In the genomic region with DNA sequence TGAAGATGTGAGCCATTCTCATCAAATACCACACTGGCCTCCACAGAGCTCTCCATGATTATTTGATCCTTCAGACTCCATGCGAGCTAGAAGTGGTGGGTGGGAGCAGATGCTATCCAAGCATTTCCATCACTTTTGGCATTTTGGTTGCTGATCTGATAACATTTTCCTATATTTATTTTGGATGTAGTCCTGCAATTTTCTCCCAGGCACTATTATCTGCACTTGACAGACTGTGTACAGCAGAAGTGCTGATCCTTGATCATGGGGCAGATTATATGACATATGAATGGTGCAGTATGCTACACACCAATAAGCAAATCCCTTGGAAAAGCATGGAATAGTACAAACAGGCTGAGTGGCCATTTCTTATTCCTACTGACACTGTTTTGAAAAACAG, we compare ENCODE assay signal across 15 cellular contexts.
DNase-seq lines count a peak whose midpoint lies in the region; TF ChIP-seq lines count a peak whose summit lies in the region.
"Had no signal": no experiment of that assay in that cellular context is flagged by ENCODE, and none has a peak within 500 bp of the region (broad histone marks: within the 10 kb centered on the region; RNA-seq: fewer than 3 reads in every experiment).

No MANE protein-coding gene starts in this region.

- H3K4me3 ChIP-seq in SK-N-SH (ENCODE audit: low read depth in 2 of 2, low read length in 1 of 2): no peak overlapping the region
- H3K4me3 ChIP-seq: BLaER1 treated with 17β-estradiol and CSF1 and Interleukin-3, amounts not matched to agents 10 nM and 100 nM had no signal

- H3K27ac ChIP-seq in SK-N-SH (ENCODE audit: low read depth in 2 of 2, low read length in 1 of 2) (no peak overlapping the region), VCaP (0 out of 2 replicates have a peak overlapping the region, but pooled peaks have one; percentile 9)
- H3K27ac ChIP-seq: BLaER1 treated with 17β-estradiol and CSF1 and Interleukin-3, amounts not matched to agents 10 nM and 100 nM; C4-2B had no signal

- POLR2A ChIA-PET in SK-N-SH (lab: Yijun Ruan, JAX): no interaction called here

- no peaks in the 10 kb centered on the region for H3K4me1 ChIP-seq in SK-N-SH (ENCODE audit: control insufficient read depth in 1 of 2, insufficient read depth in 2 of 2, low read depth in 1 of 2, low read length in 1 of 2)
- H3K4me1 ChIP-seq: BLaER1 treated with 17β-estradiol and CSF1 and Interleukin-3, amounts not matched to agents 10 nM and 100 nM; Caco-2 had no signal

- H3K9me3 ChIP-seq in SK-N-SH: no peaks in the 10 kb centered on the region
- H3K9me3 ChIP-seq: Caco-2 had no signal

- H3K27me3 ChIP-seq in SK-N-SH (ENCODE audit: insufficient read depth): no peaks in the 10 kb centered on the region
- H3K27me3 ChIP-seq: BLaER1 treated with 17β-estradiol and CSF1 and Interleukin-3, amounts not matched to agents 10 nM and 100 nM had no signal

- peak; percentile 2 for DNase-seq in Ammon's horn (ENCODE audit: low spot score)
- peak; percentile 11 for DNase-seq in SK-N-SH
- DNase-seq in KBM-7: no peak
- no peak for DNase-seq in activated effector memory CD4-positive, alpha-beta T cell treated with Interleukin-2 at 50 U/mL for 16 hours
- DNase-seq: 8988T; ACHN; Caco-2; Calu3; CD4-positive, alpha-beta T cell; CD8-positive, alpha-beta T cell; DMS79 treated with DMSO at 0.1 percent for 48 hours; GF-D8 had no signal

- in situ Hi-C loops in KBM-7 (cut with MboI; ENCODE audit: low pct_unique_long_range_greater_than_20kb, low sequenced_read_pairs): no loop called here

- H3K36me3 ChIP-seq in SK-N-SH (replicated peaks in 1 of 2; ENCODE audit: control insufficient read depth in 1 of 2, insufficient read depth in 2 of 2, low read length in 1 of 2): no peaks in the 10 kb centered on the region
- H3K36me3 ChIP-seq: BLaER1 treated with 17β-estradiol and CSF1 and Interleukin-3, amounts not matched to agents 10 nM and 100 nM had no signal

- no peak for TF ChIP-seq CTCF in SK-N-SH (IDR thresholded peaks at IDR 0.05)
- no peak for TF ChIP-seq CTCF in VCaP (conservative IDR thresholded peaks at IDR 0.05)

- no peak for TF ChIP-seq EP300 in SK-N-SH (IDR thresholded peaks at IDR 0.05; ENCODE audit: borderline replicate concordance in 1 of 2, low read depth in 1 of 2, low read length in 1 of 2)

- H4K20me1 ChIP-seq in SK-N-SH (ENCODE audit: insufficient read depth): no peaks in the 10 kb centered on the region
- H4K20me1 ChIP-seq: BLaER1 treated with 17β-estradiol and CSF1 and Interleukin-3, amounts not matched to agents 10 nM and 100 nM had no signal

- H3F3A ChIP-seq in SK-N-SH (replicated peaks; ENCODE audit: insufficient read depth): no peaks in the 10 kb centered on the region

- H3K79me2 ChIP-seq in SK-N-SH (ENCODE audit: insufficient read depth): no peaks in the 10 kb centered on the region

- CTCF ChIA-PET in SK-N-SH (lab: Yijun Ruan, JAX): interaction anchor here (1.2 kb wide), 1 partner anchor 20 kb away, joined by 3 read pairs; no protein-coding TSS in a partner anchor

- no peaks in the 10 kb centered on the region for H3K9me2 ChIP-seq in SK-N-SH

- no peak overlapping the region for H3K4me2 ChIP-seq in SK-N-SH
- H3K4me2 ChIP-seq: BLaER1 treated with 17β-estradiol and CSF1 and Interleukin-3, amounts not matched to agents 10 nM and 100 nM had no signal

- no peak for TF ChIP-seq RAD21 in SK-N-SH (IDR thresholded peaks at IDR 0.05; ENCODE audit: low read length)

- no peak overlapping the region for H2AFZ ChIP-seq in SK-N-SH (ENCODE audit: low read depth)

- 25% methylated on average over 1 of the region's 1 CpG for WGBS in SK-N-SH (ENCODE audit: low lambda C conversion rate)

- no peak overlapping the region for H3K9ac ChIP-seq in SK-N-SH
- H3K9ac ChIP-seq: BLaER1 treated with 17β-estradiol and CSF1 and Interleukin-3, amounts not matched to agents 10 nM and 100 nM had no signal

TF ChIP-seq in SK-N-SH, 30 proteins besides CTCF, POLR2A, EP300 and RAD21:
- TF ChIP-seq CHD2 (IDR thresholded peaks at IDR 0.05; ENCODE audit: low read length, partially characterized antibody) (no peak), SIN3A (IDR thresholded peaks at IDR 0.05; ENCODE audit: borderline replicate concordance, low read depth, low read length) (no peak), TAF1 (IDR thresholded peaks at IDR 0.05; ENCODE audit: borderline replicate concordance, low read depth, low read length) (no peak), MEF2A (IDR thresholded peaks at IDR 0.05; ENCODE audit: borderline replicate concordance, low read depth) (no peak), RCOR1 (IDR thresholded peaks at IDR 0.05; ENCODE audit: low read length) (peak; percentile 58; the same call in 1 of the 2 replicates), GATA2 (CRISPR knock-in tag; IDR thresholded peaks at IDR 0.05) (peak; percentile 68), SMC3 (IDR thresholded peaks at IDR 0.05; ENCODE audit: low read depth, low read length) (no peak), NRF1 (IDR thresholded peaks at IDR 0.05; ENCODE audit: low read depth, low read length) (no peak), FOSL2 (IDR thresholded peaks at IDR 0.05; ENCODE audit: borderline replicate concordance, low read depth) (no peak), POLR2AphosphoS5 (IDR thresholded peaks at IDR 0.05; ENCODE audit: low read depth, low read length) (no peak), GABPA (IDR thresholded peaks at IDR 0.05; ENCODE audit: low read depth) (no peak)
- TF ChIP-seq, protein P1, sequence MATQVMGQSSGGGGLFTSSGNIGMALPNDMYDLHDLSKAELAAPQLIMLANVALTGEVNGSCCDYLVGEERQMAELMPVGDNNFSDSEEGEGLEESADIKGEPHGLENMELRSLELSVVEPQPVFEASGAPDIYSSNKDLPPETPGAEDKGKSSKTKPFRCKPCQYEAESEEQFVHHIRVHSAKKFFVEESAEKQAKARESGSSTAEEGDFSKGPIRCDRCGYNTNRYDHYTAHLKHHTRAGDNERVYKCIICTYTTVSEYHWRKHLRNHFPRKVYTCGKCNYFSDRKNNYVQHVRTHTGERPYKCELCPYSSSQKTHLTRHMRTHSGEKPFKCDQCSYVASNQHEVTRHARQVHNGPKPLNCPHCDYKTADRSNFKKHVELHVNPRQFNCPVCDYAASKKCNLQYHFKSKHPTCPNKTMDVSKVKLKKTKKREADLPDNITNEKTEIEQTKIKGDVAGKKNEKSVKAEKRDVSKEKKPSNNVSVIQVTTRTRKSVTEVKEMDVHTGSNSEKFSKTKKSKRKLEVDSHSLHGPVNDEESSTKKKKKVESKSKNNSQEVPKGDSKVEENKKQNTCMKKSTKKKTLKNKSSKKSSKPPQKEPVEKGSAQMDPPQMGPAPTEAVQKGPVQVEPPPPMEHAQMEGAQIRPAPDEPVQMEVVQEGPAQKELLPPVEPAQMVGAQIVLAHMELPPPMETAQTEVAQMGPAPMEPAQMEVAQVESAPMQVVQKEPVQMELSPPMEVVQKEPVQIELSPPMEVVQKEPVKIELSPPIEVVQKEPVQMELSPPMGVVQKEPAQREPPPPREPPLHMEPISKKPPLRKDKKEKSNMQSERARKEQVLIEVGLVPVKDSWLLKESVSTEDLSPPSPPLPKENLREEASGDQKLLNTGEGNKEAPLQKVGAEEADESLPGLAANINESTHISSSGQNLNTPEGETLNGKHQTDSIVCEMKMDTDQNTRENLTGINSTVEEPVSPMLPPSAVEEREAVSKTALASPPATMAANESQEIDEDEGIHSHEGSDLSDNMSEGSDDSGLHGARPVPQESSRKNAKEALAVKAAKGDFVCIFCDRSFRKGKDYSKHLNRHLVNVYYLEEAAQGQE (IDR thresholded peaks at IDR 0.05; ENCODE audit: low read depth, low read length): no peak
- TF ChIP-seq, protein P2, sequence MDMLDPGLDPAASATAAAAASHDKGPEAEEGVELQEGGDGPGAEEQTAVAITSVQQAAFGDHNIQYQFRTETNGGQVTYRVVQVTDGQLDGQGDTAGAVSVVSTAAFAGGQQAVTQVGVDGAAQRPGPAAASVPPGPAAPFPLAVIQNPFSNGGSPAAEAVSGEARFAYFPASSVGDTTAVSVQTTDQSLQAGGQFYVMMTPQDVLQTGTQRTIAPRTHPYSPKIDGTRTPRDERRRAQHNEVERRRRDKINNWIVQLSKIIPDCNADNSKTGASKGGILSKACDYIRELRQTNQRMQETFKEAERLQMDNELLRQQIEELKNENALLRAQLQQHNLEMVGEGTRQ (IDR thresholded peaks at IDR 0.05; ENCODE audit: borderline replicate concordance, low read depth, low read length): no peak
- TF ChIP-seq, protein P3, sequence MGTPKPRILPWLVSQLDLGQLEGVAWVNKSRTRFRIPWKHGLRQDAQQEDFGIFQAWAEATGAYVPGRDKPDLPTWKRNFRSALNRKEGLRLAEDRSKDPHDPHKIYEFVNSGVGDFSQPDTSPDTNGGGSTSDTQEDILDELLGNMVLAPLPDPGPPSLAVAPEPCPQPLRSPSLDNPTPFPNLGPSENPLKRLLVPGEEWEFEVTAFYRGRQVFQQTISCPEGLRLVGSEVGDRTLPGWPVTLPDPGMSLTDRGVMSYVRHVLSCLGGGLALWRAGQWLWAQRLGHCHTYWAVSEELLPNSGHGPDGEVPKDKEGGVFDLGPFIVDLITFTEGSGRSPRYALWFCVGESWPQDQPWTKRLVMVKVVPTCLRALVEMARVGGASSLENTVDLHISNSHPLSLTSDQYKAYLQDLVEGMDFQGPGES (IDR thresholded peaks at IDR 0.05; ENCODE audit: low read depth, low read length): no peak

Comparison
In these comparisons a context has a peak if more than half of its experiments do, and no peak if none do; other contexts are left out.
1. DNase-seq: peak in Ammon's horn (single experiment) and SK-N-SH (single experiment); none in KBM-7 (single experiment) and activated effector memory CD4-positive, alpha-beta T cell treated with Interleukin-2 at 50 U/mL for 16 hours (single experiment).